8 cellular contexts compared by ENCODE assay signal in genomic region chr1:35726814-35727433, GRCh38. TPM values are rescaled to one million over a fixed set of nuclear protein-coding genes. Genes with fewer than 3 reads are reported as not detected.
DNase-seq lines count a peak whose midpoint lies in the region; ATAC-seq and TF ChIP-seq lines count a peak whose summit lies in the region.

No MANE protein-coding gene starts in this region.

- peaks cover 34% of the 10 kb centered on the region for H3K4me1 Mint-ChIP-seq in brain

- H3K27ac Mint-ChIP-seq in brain: peak overlapping the region; percentile 34 to 92 (median 86)

- peaks cover 4% of the 10 kb centered on the region for H3K27me3 Mint-ChIP-seq in brain

- H3K9me3 Mint-ChIP-seq in brain: no peaks in the 10 kb centered on the region

- no peaks in the 10 kb centered on the region for H3K36me3 Mint-ChIP-seq in brain

- DNase-seq in SIG-M5 treated with dmso at 0.1 percent for 504 hours (lab: John Stamatoyannopoulos, UW; ENCODE audit: unreplicated experiment): peak; percentile 42
- no peak for DNase-seq in SIG-M5 (lab: John Stamatoyannopoulos, UW)
- DNase-seq in NCI-H2029 (lab: John Stamatoyannopoulos, UW): peak; percentile 7
- peak; percentile 34 for DNase-seq in T-helper 9 cell
- peak; percentile 53 for DNase-seq in iris pigment epithelial cell (ENCODE audit: low read depth)
- peak; percentile 39 to 54 for DNase-seq in stimulated activated CD4-positive, alpha-beta T cell treated with anti-CD3 and anti-CD28 coated beads, Interleukin-2, amount 100 ng/mL, for 24 hours

- ATAC-seq in GM21723 (IDR thresholded peaks at IDR 0.05; ENCODE audit: unreplicated experiment): no peak

- TF ChIP-seq CTCF in brain (conservative IDR thresholded peaks at IDR 0.05): peak; percentile 90 to 95

- no peak overlapping the region for H3K4me3 Mint-ChIP-seq in brain

RNA-seq across cellular contexts. Expression of gene C1orf216, which starts 8.2 kb away (rescaled TPM):
- polyA plus RNA-seq in brain (ENCODE audit: insufficient read depth, low read depth, low replicate concordance): 25.5 TPM

RNA-seq across cellular contexts. Expression of gene CLSPN, which starts 42.9 kb away (rescaled TPM):
- polyA plus RNA-seq in brain (ENCODE audit: insufficient read depth, low read depth, low replicate concordance): 12.3 TPM
